32 cellular contexts compared by ENCODE assay signal in genomic region chr10:44167752-44168151, GRCh38.
"Had no signal": no experiment of that assay in that cellular context is flagged by ENCODE, and none has a peak within 500 bp of the region (broad histone marks: within the 10 kb centered on the region; RNA-seq: fewer than 3 reads in every experiment).

No MANE protein-coding gene starts in this region.

- H3K27me3 ChIP-seq: adrenal gland, body of pancreas, breast epithelium, SJCRH30 had no signal

- ATAC-seq: activated CD4-positive, alpha-beta T cell treated with anti-CD3 and anti-CD28 coated beads for 36 hours; activated CD4-positive, CD25-positive, alpha-beta regulatory T cell treated with anti-CD3 and anti-CD28 coated beads, Interleukin-2, amount 50 U/mL, for 24 hours; activated CD8-positive, alpha-beta T cell treated with anti-CD3 and anti-CD28 coated beads, Interleukin-2, amount 10 ng/mL, durations not matched to agents 7 days and 5 days; activated naive CD4-positive, alpha-beta T cell treated with anti-CD3 and anti-CD28 coated beads, Interleukin-2, amount 50 U/mL, for 72 hours; body of pancreas; WTC11 had no signal

- FAIRE-seq: astrocyte, RCC 7860 had no signal

- H3K36me3 ChIP-seq: adrenal gland, breast epithelium, SJCRH30 had no signal

- H3K9me3 ChIP-seq: adrenal gland, body of pancreas, breast epithelium, SJCRH30, SK-N-SH had no signal

- H3K4me1 ChIP-seq: adrenal gland, SJCRH30 had no signal

- H3K4me3 ChIP-seq: adrenal gland, body of pancreas, breast epithelium, PC-9, SJCRH30 had no signal

- H3K27ac ChIP-seq: adrenal gland, body of pancreas, breast epithelium, PC-9, RWPE1, SJCRH30 had no signal

- DNase-seq: activated CD4-positive, alpha-beta T cell treated with anti-CD3 and anti-CD28 coated beads for 36 hours; activated CD4-positive, alpha-beta T cell treated with anti-CD3 and anti-CD28 coated beads, Interleukin-2, amount 10 ng/mL, durations not matched to agents 7 days and 5 days; activated CD4-positive, alpha-beta T cell treated with anti-CD3 and anti-CD28 coated beads, Interleukin-2, amount 50 U/mL, for 48 hours; activated CD8-positive, alpha-beta T cell treated with anti-CD3 and anti-CD28 coated beads, Interleukin-2, amount 10 ng/mL, durations not matched to agents 7 days and 5 days; activated gamma-delta T cell treated with Interleukin-2 at 50 U/mL for 16 hours; activated naive CD4-positive, alpha-beta T cell treated with anti-CD3 and anti-CD28 coated beads for 36 hours; activated T-cell treated with anti-CD3 and anti-CD28 coated beads, Interleukin-2, amount 50 U/mL, for 24 hours; adrenal gland; body of pancreas; caudate nucleus; Karpas-422; KBM-7; NCI-H1105 treated with DMSO at 0.1 percent for 48 hours; NCI-H1436; NCI-H1694; NCI-H1930; NCI-H2081 treated with DMSO at 0.1 percent for 48 hours; NCI-H226; NCI-H446 treated with DMSO at 0.1 percent for 48 hours; NCI-H524; NCI-H69; PC-9; SHP77; SJCRH30; SK-N-SH had no signal
